Comparison of ENCODE assay signal across 19 cellular contexts in genomic region chr17:56866076-56866475, GRCh38. TPM values are rescaled to one million over a fixed set of nuclear protein-coding genes. Genes with fewer than 3 reads are reported as not detected.
A peak's percentile ranks its signal among the peaks of the same experiment; 100 is the strongest.
DNase-seq lines count a peak whose midpoint lies in the region; ATAC-seq lines count a peak whose summit lies in the region.
"Had no signal": no experiment of that assay in that cellular context is flagged by ENCODE, and none has a peak within 500 bp of the region (broad histone marks: within the 10 kb centered on the region; RNA-seq: fewer than 3 reads in every experiment).

No MANE protein-coding gene starts in this region.

- H3K79me1 ChIP-seq in trophoblast cell (ENCODE audit: low read length), result peaks cover 1% of the 10 kb centered on the region

- no CpG with 5 or more reads among the region's 5 CpGs for WGBS in trophoblast cell (ENCODE audit: extremely low coverage, insufficient coverage, insufficient read length)

- H2AFZ ChIP-seq in trophoblast cell (ENCODE audit: insufficient read depth, low read length, poor library complexity), result no peak overlapping the region
- H2AFZ ChIP-seq: GM23248 had no signal

- no peak overlapping the region for H3K4ac ChIP-seq in trophoblast cell (ENCODE audit: low read depth, low read length)

- H3K4me1 ChIP-seq in trophoblast cell (ENCODE audit: control insufficient read depth in 1 of 2, insufficient read depth in 2 of 2, low read length in 2 of 2), result peaks cover 3 to 9% of the 10 kb centered on the region in 2 experiments
- H3K4me1 ChIP-seq: BLaER1 had no signal

- peak; percentile 21 for DNase-seq in activated CD4-positive, alpha-beta T cell treated with anti-CD3 and anti-CD28 coated beads, Interleukin-2, amount 10 ng/mL, durations not matched to agents 24 days and 14 days
- no peak for DNase-seq in activated CD4-positive, alpha-beta T cell treated with anti-CD3 and anti-CD28 coated beads, Interleukin-2, amount 50 U/mL, for 4 hours
- peak; percentile 38 to 65 for DNase-seq in trophoblast cell
- DNase-seq: CD8-positive, alpha-beta T cell; DMS 273 treated with DMSO at 0.1 percent for 48 hours; DMS79; EL; GF-D8; GM23248; H7; HCEC 1CT had no signal

- H3K4me3 Mint-ChIP-seq in activated CD4-positive, alpha-beta T cell treated with anti-CD3 and anti-CD28 coated beads, Interleukin-2, amount 10 ng/mL, durations not matched to agents 24 days and 14 days, result no peak overlapping the region
- no peak overlapping the region for H3K4me3 Mint-ChIP-seq in activated T-helper 17 cell treated with anti-CD3 and anti-CD28 coated beads, Interleukin-2, amount 50 U/mL, for 72 hours
- H3K4me3 Mint-ChIP-seq: B cell; CD4-positive, CD25-positive, alpha-beta regulatory T cell; CD8-positive, alpha-beta T cell had no signal

- H3K79me2 ChIP-seq in trophoblast cell (ENCODE audit: control insufficient read depth, insufficient read depth, low read length, poor library complexity), result no peaks in the 10 kb centered on the region

- H4K8ac ChIP-seq in trophoblast cell (ENCODE audit: low read depth, low read length), result no peak overlapping the region

- H3K9me3 Mint-ChIP-seq in activated CD4-positive, alpha-beta T cell treated with anti-CD3 and anti-CD28 coated beads, Interleukin-2, amount 10 ng/mL, durations not matched to agents 24 days and 14 days, result peaks cover 3% of the 10 kb centered on the region
- no peaks in the 10 kb centered on the region for H3K9me3 Mint-ChIP-seq in activated T-helper 17 cell treated with anti-CD3 and anti-CD28 coated beads, Interleukin-2, amount 50 U/mL, for 72 hours
- H3K9me3 Mint-ChIP-seq: CD8-positive, alpha-beta T cell had no signal

- no peak overlapping the region for H3K27ac ChIP-seq in trophoblast cell (ENCODE audit: low read depth, low read length)
- H3K27ac ChIP-seq: 22Rv1, BLaER1, C4-2B, GM23248 had no signal

- H4K91ac ChIP-seq in trophoblast cell (ENCODE audit: low read depth, low read length), result no peak overlapping the region

- no peaks in the 10 kb centered on the region for H3K27me3 ChIP-seq in trophoblast cell (ENCODE audit: insufficient read depth, low read length)
- H3K27me3 ChIP-seq: BLaER1 had no signal

- no peak overlapping the region for H3K27ac Mint-ChIP-seq in activated CD4-positive, alpha-beta T cell treated with anti-CD3 and anti-CD28 coated beads, Interleukin-2, amount 10 ng/mL, durations not matched to agents 24 days and 14 days
- peak overlapping the region; percentile 48 for H3K27ac Mint-ChIP-seq in activated T-helper 17 cell treated with anti-CD3 and anti-CD28 coated beads, Interleukin-2, amount 50 U/mL, for 72 hours
- H3K27ac Mint-ChIP-seq: B cell; CD4-positive, CD25-positive, alpha-beta regulatory T cell; CD8-positive, alpha-beta T cell had no signal

- no peaks in the 10 kb centered on the region for H3K9me3 ChIP-seq in trophoblast cell (ENCODE audit: insufficient read depth, low read depth, low read length)
- H3K9me3 ChIP-seq: BLaER1 had no signal

- intact Hi-C loops in activated CD4-positive, alpha-beta T cell treated with anti-CD3 and anti-CD28 coated beads, Interleukin-2, amount 10 ng/mL, durations not matched to agents 24 days and 14 days (cut with micrococcal nuclease), result no loop called here

- peaks cover 30% of the 10 kb centered on the region for H3K36me3 Mint-ChIP-seq in activated CD4-positive, alpha-beta T cell treated with anti-CD3 and anti-CD28 coated beads, Interleukin-2, amount 10 ng/mL, durations not matched to agents 24 days and 14 days (ENCODE audit: low read depth)
- peaks cover 87% of the 10 kb centered on the region for H3K36me3 Mint-ChIP-seq in activated T-helper 17 cell treated with anti-CD3 and anti-CD28 coated beads, Interleukin-2, amount 50 U/mL, for 72 hours (ENCODE audit: low read depth)

- H3K18ac ChIP-seq in trophoblast cell (ENCODE audit: low read length), result no peak overlapping the region

- peaks cover 9% of the 10 kb centered on the region for H3K4me1 Mint-ChIP-seq in activated CD4-positive, alpha-beta T cell treated with anti-CD3 and anti-CD28 coated beads, Interleukin-2, amount 10 ng/mL, durations not matched to agents 24 days and 14 days
- peaks cover 9% of the 10 kb centered on the region for H3K4me1 Mint-ChIP-seq in activated T-helper 17 cell treated with anti-CD3 and anti-CD28 coated beads, Interleukin-2, amount 50 U/mL, for 72 hours

- H3K9ac ChIP-seq in trophoblast cell (ENCODE audit: low read length), result no peak overlapping the region
- H3K9ac ChIP-seq: BLaER1, GM23248 had no signal

- H3K27me3 Mint-ChIP-seq in activated CD4-positive, alpha-beta T cell treated with anti-CD3 and anti-CD28 coated beads, Interleukin-2, amount 10 ng/mL, durations not matched to agents 24 days and 14 days, result no peaks in the 10 kb centered on the region
- H3K27me3 Mint-ChIP-seq in activated T-helper 17 cell treated with anti-CD3 and anti-CD28 coated beads, Interleukin-2, amount 50 U/mL, for 72 hours, result no peaks in the 10 kb centered on the region
- H3K27me3 Mint-ChIP-seq: B cell; CD4-positive, CD25-positive, alpha-beta regulatory T cell had no signal

- no peak overlapping the region for H3K4me2 ChIP-seq in trophoblast cell (ENCODE audit: low read length)
- H3K4me2 ChIP-seq: BLaER1 had no signal

- H3K36me3 ChIP-seq in trophoblast cell (ENCODE audit: control insufficient read depth in 1 of 2, insufficient read depth in 2 of 2, low read length in 2 of 2), result peaks cover 1 to 2% of the 10 kb centered on the region in 2 experiments

- H3K4me3 ChIP-seq in trophoblast cell (ENCODE audit: low read depth, low read length), result no peak overlapping the region
- H3K4me3 ChIP-seq: BLaER1, GM23248 had no signal

- H3K23ac ChIP-seq in trophoblast cell (ENCODE audit: low read length), result no peak overlapping the region

- no peak for ATAC-seq in activated T-helper 17 cell treated with anti-CD3 and anti-CD28 coated beads, Interleukin-2, amount 50 U/mL, for 72 hours (replicated peaks)
- ATAC-seq in HG02759 (IDR thresholded peaks at IDR 0.05; ENCODE audit: unreplicated experiment), result no peak
- no peak for ATAC-seq in HG03039 (IDR thresholded peaks at IDR 0.05; ENCODE audit: unreplicated experiment)
- ATAC-seq: CD8-positive, alpha-beta T cell had no signal

- no peak overlapping the region for H4K12ac ChIP-seq in trophoblast cell (ENCODE audit: low read depth, low read length)

- no peak overlapping the region for H3K14ac ChIP-seq in trophoblast cell (ENCODE audit: low read length)

- H2BK120ac ChIP-seq in trophoblast cell (ENCODE audit: insufficient read depth, low read length, poor library complexity), result no peak overlapping the region

- H2AK5ac ChIP-seq in trophoblast cell (ENCODE audit: low read length), result no peak overlapping the region

- H2BK12ac ChIP-seq in trophoblast cell (ENCODE audit: low read length), result no peak overlapping the region

- H2BK5ac ChIP-seq in trophoblast cell (ENCODE audit: low read depth, low read length, poor library complexity), result no peak overlapping the region

RNA-seq across cellular contexts. Expression of gene DGKE, which starts 32.1 kb away (rescaled TPM):
- 33.0 and 33.6 TPM in 2 replicates for total RNA-seq in activated CD4-positive, alpha-beta T cell treated with anti-CD3 and anti-CD28 coated beads, Interleukin-2, amount 10 ng/mL, durations not matched to agents 24 days and 14 days
- 10 to 100 TPM; 44.1 to 49.9 TPM for total RNA-seq in activated T-helper 17 cell treated with anti-CD3 and anti-CD28 coated beads, Interleukin-2, amount 50 U/mL, for 72 hours
- polyA plus RNA-seq in trophoblast cell (2013), result 3.6 TPM in 2 replicates

RNA-seq across cellular contexts. Expression of gene C17orf67, which starts 32.4 kb away (rescaled TPM):
- 3.7 and 4.4 TPM in 2 replicates for total RNA-seq in activated CD4-positive, alpha-beta T cell treated with anti-CD3 and anti-CD28 coated beads, Interleukin-2, amount 10 ng/mL, durations not matched to agents 24 days and 14 days
- total RNA-seq in activated T-helper 17 cell treated with anti-CD3 and anti-CD28 coated beads, Interleukin-2, amount 50 U/mL, for 72 hours, result 1 to 10 TPM; 5.0 to 5.6 TPM
- polyA plus RNA-seq in trophoblast cell (2013), result 0.82 and 0.90 TPM in 2 replicates

RNA-seq across cellular contexts. Expression of gene TRIM25, which starts 47.8 kb away (rescaled TPM):
- 88.8 and 99.8 TPM in 2 replicates for total RNA-seq in activated CD4-positive, alpha-beta T cell treated with anti-CD3 and anti-CD28 coated beads, Interleukin-2, amount 10 ng/mL, durations not matched to agents 24 days and 14 days
- total RNA-seq in activated T-helper 17 cell treated with anti-CD3 and anti-CD28 coated beads, Interleukin-2, amount 50 U/mL, for 72 hours, result 100 to 1,000 TPM; 121 to 285 TPM
- polyA plus RNA-seq in trophoblast cell (2013), result 18.0 and 18.2 TPM in 2 replicates

Comparison
In these comparisons a context has a peak if more than half of its experiments do, and no peak if none do; other contexts are left out.
1. DNase-seq: peak in activated CD4-positive, alpha-beta T cell treated with anti-CD3 and anti-CD28 coated beads, Interleukin-2, amount 10 ng/mL, durations not matched to agents 24 days and 14 days (single experiment) and trophoblast cell (2 of 2); none in activated CD4-positive, alpha-beta T cell treated with anti-CD3 and anti-CD28 coated beads, Interleukin-2, amount 50 U/mL, for 4 hours (0 of 2).